15 cellular contexts compared by ENCODE assay signal in the genomic region with DNA sequence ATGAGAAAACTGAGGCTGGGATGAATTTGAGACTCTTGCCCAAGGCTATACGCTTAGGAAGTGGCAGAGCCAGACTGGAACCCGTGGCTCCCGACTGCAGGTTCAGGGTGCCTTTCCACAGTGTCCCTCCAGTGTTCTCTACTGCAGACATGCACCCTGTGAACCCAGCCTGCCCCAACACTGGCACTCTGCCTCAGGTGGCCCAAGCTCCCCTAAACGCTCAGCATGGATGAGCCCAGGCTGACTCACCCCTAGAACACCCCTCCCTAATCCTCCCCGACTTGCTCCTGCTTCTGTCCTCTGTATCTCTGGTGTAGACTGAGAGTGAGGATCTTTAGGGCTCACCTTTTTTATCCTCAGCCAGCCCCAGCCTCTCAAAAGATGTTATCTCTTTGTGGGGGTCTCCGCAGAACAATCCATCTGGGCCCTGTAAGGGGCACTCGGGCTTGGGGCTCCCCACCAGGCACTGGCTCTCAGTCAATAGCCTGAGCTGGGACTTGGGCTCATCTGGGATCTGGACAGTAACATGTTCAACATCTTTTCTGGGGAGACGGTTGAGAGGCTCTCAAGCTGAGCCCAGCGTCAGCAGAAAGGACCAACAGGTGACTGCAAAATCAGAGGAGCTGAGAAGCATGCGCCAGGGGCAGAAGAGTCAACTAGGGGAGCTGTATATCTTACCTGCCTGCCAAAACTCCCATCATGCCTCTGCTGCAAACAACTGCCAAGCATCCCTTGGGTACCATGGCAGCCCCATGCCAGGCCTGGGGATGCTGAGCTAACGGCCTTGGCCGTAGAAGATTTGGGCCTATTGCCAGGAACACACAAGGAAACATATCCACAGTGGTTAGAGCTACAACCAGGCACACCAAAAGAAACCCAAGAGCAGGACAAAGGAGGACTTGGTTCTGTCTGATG.
A peak's percentile ranks its signal among the peaks of the same experiment; 100 is the strongest.
DNase-seq lines count a peak whose midpoint lies in the region; ATAC-seq and TF ChIP-seq lines count a peak whose summit lies in the region.
"Had no signal": no experiment of that assay in that cellular context is flagged by ENCODE, and none has a peak within 500 bp of the region (broad histone marks: within the 10 kb centered on the region; RNA-seq: fewer than 3 reads in every experiment).

No MANE protein-coding gene starts in this region.

- H3K4me1 ChIP-seq in sigmoid colon (peaks cover 0 to 2% (median 0%) of the 10 kb centered on the region in 4 donors), esophagus squamous epithelium (no peaks in the 10 kb centered on the region)

- no peak for TF ChIP-seq EP300 in sigmoid colon (IDR thresholded peaks at IDR 0.05)

- TF ChIP-seq POLR2A in sigmoid colon (IDR thresholded peaks at IDR 0.05) (no peak), esophagus squamous epithelium (IDR thresholded peaks at IDR 0.05) (no peak)

- TF ChIP-seq CTCF in sigmoid colon (IDR thresholded peaks at IDR 0.05) = no peak
- no peak for TF ChIP-seq CTCF in esophagus squamous epithelium (IDR thresholded peaks at IDR 0.05)

- DNase-seq in NCI-H2196 (lab: John Stamatoyannopoulos, UW; ENCODE audit: unreplicated experiment) (peak; percentile 12), NCI-H2196 treated with DMSO at 0.1 percent for 48 hours (lab: John Stamatoyannopoulos, UW; ENCODE audit: unreplicated experiment) (no peak), DMS79 (lab: John Stamatoyannopoulos, UW) (peak; percentile 42), NCI-H69 (lab: John Stamatoyannopoulos, UW) (peak; percentile 76), sigmoid colon (peak; percentile 40), esophagus squamous epithelium (lab: John Stamatoyannopoulos, UW) (no peak)
- DNase-seq: H9, MG63, NCI-H1930, NCI-H446, PC-9, SW 1271 had no signal

- no peaks in the 10 kb centered on the region for H3K36me3 ChIP-seq in sigmoid colon
- no peaks in the 10 kb centered on the region for H3K36me3 ChIP-seq in esophagus squamous epithelium
- H3K36me3 ChIP-seq: MG63 had no signal

- no peak overlapping the region for H3K27ac ChIP-seq in sigmoid colon
- H3K27ac ChIP-seq in esophagus squamous epithelium = no peak overlapping the region
- H3K27ac ChIP-seq: C4-2B, KMS-11, PC-9 had no signal

- WGBS in sigmoid colon, 2 donors = 66 to 75% methylated on average over 12 of the region's 12 CpGs
- 60 to 64% methylated on average over 7 to 8 of the region's 12 CpGs for WGBS in esophagus squamous epithelium, 2 donors

- no peaks in the 10 kb centered on the region for H3K9me3 ChIP-seq in sigmoid colon
- no peaks in the 10 kb centered on the region for H3K9me3 ChIP-seq in esophagus squamous epithelium
- H3K9me3 ChIP-seq: MG63 had no signal

- no peak for ATAC-seq in GM18517 (IDR thresholded peaks at IDR 0.05; ENCODE audit: unreplicated experiment)

- intact Hi-C loops in sigmoid colon (cut with DNase I) (no loop called here), esophagus squamous epithelium (cut with DNase I) (no loop called here)

- H3K27me3 ChIP-seq in sigmoid colon = peaks cover 0 to 4% (median 0%) of the 10 kb centered on the region in 3 donors
- peaks cover 0 to 39% (median 0%) of the 10 kb centered on the region in 4 donors for H3K27me3 ChIP-seq in esophagus squamous epithelium
- H3K27me3 ChIP-seq: MG63 had no signal

- H3K4me3 ChIP-seq in sigmoid colon (no peak overlapping the region), esophagus squamous epithelium (no peak overlapping the region)
- H3K4me3 ChIP-seq: MG63, PC-9 had no signal

Comparison
In these comparisons a context has a peak if more than half of its experiments do, and no peak if none do; other contexts are left out.
1. DNase-seq: peak in NCI-H2196 (single experiment), DMS79 (single experiment), NCI-H69 (single experiment) and sigmoid colon (single experiment); none in NCI-H2196 treated with DMSO at 0.1 percent for 48 hours (single experiment) and esophagus squamous epithelium (single experiment).